In the genomic region with DNA sequence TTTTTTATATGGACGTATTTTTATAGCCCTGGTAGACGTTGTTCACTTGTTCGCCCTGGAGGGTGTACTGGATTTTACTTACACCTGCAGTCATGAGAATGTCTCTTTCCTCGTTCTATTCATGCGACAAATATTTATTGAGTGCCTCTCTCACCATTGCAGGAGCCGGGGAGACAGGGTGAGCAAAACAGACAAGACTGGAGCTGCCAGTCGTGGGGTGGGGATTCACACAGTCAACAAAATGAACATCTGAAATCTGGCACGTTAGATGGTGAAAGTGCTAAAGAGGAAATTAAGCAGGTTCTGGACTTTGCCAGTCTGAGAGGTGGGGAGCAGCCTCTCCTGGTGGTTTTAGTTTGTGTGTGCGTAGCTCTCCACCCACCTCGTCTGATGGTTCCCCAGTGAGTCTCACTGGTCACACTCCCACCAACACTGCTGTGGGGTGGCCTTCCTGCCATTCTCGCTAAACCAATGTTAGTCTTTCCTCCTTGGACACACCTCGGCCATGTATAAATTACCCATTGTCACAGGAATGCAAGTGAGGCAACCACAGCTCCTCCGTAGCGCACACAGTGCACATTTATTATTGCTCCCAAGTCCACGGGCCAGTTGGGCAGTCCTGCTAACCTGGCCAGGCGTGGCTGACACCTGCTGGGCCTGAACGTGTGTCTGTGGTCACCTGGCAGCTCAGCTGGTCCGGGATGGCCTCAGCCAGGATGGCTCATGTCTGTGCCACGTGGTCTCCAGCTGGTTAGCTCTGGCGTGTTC, we compare ENCODE assay signal across 1 cellular context.
TF ChIP-seq lines count a peak whose summit lies in the region.

No MANE protein-coding gene starts in this region.

TF ChIP-seq in HepG2, 621 proteins besides CTCF, POLR2A, EP300 and RAD21:
- TF ChIP-seq, protein P1, sequence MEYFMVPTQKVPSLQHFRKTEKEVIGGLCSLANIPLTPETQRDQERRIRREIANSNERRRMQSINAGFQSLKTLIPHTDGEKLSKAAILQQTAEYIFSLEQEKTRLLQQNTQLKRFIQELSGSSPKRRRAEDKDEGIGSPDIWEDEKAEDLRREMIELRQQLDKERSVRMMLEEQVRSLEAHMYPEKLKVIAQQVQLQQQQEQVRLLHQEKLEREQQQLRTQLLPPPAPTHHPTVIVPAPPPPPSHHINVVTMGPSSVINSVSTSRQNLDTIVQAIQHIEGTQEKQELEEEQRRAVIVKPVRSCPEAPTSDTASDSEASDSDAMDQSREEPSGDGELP (IDR thresholded peaks at IDR 0.05; ENCODE audit: borderline replicate concordance, low read depth): peak; percentile 13; the same call in 1 of the 2 replicates
- TF ChIP-seq POLR2AphosphoS5 (IDR thresholded peaks at IDR 0.05; ENCODE audit: low read depth, low read length) (no peak), ZNF761 (CRISPR knock-in tag; conservative IDR thresholded peaks at IDR 0.05) (no peak), TEF (CRISPR knock-in tag; IDR thresholded peaks at IDR 0.05) (no peak), YEATS4 (CRISPR knock-in tag; IDR thresholded peaks at IDR 0.05; ENCODE audit: borderline replicate concordance) (no peak), DMAP1 (CRISPR knock-in tag; IDR thresholded peaks at IDR 0.05) (no peak)
